10 cellular contexts compared by ENCODE assay signal in the genomic region with DNA sequence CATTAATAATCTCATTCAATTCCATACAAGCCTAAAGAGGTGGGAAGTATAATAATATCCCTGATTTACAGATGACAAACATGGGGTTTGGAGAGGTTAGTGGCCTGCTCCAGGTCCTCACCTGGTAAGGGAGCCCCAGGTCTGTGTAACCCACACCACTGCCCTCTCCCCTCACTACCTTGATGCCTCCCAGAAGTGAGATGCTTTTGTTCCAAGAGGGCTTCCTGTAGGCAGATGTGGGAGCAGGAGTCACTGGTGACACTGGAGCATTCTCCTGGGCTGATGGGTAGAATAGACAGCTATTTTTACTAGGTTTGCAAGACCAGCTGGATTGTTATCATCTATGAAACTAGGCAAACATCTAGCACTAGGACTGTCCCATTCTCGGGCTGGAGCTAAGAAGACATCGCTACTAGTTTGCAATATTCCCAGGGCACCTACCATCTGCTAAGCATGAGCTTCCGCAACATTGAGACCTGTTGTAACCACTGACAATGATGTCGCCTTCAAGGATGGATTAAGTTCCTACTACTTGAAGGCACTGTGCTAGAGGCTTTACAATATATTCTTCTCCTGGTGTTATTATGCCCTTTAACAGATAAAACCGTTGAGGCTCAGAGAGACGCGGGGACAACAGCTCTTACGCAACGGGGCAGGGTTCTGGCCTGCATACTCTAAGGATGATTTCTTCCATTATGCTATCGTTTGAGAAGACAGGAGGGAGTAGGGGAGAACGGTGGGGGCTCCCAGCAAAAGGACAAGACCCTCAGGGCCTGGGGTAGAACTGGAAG. TPM values are rescaled to one million over a fixed set of nuclear protein-coding genes. Genes with fewer than 3 reads are reported as not detected.
DNase-seq lines count a peak whose midpoint lies in the region; ATAC-seq and TF ChIP-seq lines count a peak whose summit lies in the region.
"Had no signal": no experiment of that assay in that cellular context is flagged by ENCODE, and none has a peak within 500 bp of the region (broad histone marks: within the 10 kb centered on the region; RNA-seq: fewer than 3 reads in every experiment).

No MANE protein-coding gene starts in this region.

- H4K20me1 ChIP-seq in KMS-11 (ENCODE audit: insufficient read depth): no peaks in the 10 kb centered on the region

- no peaks in the 10 kb centered on the region for H3K27me3 ChIP-seq in heart left ventricle
- no peaks in the 10 kb centered on the region for H3K27me3 ChIP-seq in KMS-11 (ENCODE audit: insufficient read depth, low read depth)

- DNase-seq in heart left ventricle (no peak), cardiac septum (ENCODE audit: low spot score) (no peak), HuH-7 (ENCODE audit: low spot score) (no peak), HT-29 (ENCODE audit: low spot score) (no peak)

- peak overlapping the region; percentile 87 for H3K4me3 Mint-ChIP-seq in dendritic cell treated with granulocyte-macrophage colony-stimulating factor and Interleukin-4, amounts not matched to agents 40 ng/mL and 50 ng/mL, for 4 days
- H3K4me3 Mint-ChIP-seq in stimulated activated memory B cell treated with anti-CD40 and anti-IgM and Interleukin-4, amounts not matched to agents 10 μg/mL and 1 μg/mL and 100 μg/mL, for 72 hours: no peak overlapping the region

- H3K27me3 Mint-ChIP-seq in dendritic cell treated with granulocyte-macrophage colony-stimulating factor and Interleukin-4, amounts not matched to agents 40 ng/mL and 50 ng/mL, for 4 days: peaks cover 5% of the 10 kb centered on the region
- H3K27me3 Mint-ChIP-seq in stimulated activated memory B cell treated with anti-CD40 and anti-IgM and Interleukin-4, amounts not matched to agents 10 μg/mL and 1 μg/mL and 100 μg/mL, for 72 hours: peaks cover 2% of the 10 kb centered on the region

- no peaks in the 10 kb centered on the region for H3K36me3 ChIP-seq in heart left ventricle
- no peaks in the 10 kb centered on the region for H3K36me3 ChIP-seq in KMS-11 (ENCODE audit: insufficient read depth)
- H3K36me3 ChIP-seq: WERI-Rb-1 had no signal

- no peak overlapping the region for H3K9ac ChIP-seq in KMS-11
- H3K9ac ChIP-seq: SK-N-SH had no signal

- peaks cover 18% of the 10 kb centered on the region for H3K36me3 Mint-ChIP-seq in dendritic cell treated with granulocyte-macrophage colony-stimulating factor and Interleukin-4, amounts not matched to agents 40 ng/mL and 50 ng/mL, for 4 days (ENCODE audit: low read depth)
- H3K36me3 Mint-ChIP-seq in stimulated activated memory B cell treated with anti-CD40 and anti-IgM and Interleukin-4, amounts not matched to agents 10 μg/mL and 1 μg/mL and 100 μg/mL, for 72 hours: no peaks in the 10 kb centered on the region

- no peaks in the 10 kb centered on the region for H3K9me3 ChIP-seq in heart left ventricle
- H3K9me3 ChIP-seq: SK-N-SH had no signal

- peak overlapping the region; percentile 99 for H3K27ac Mint-ChIP-seq in dendritic cell treated with granulocyte-macrophage colony-stimulating factor and Interleukin-4, amounts not matched to agents 40 ng/mL and 50 ng/mL, for 4 days
- peak overlapping the region; percentile 76 for H3K27ac Mint-ChIP-seq in stimulated activated memory B cell treated with anti-CD40 and anti-IgM and Interleukin-4, amounts not matched to agents 10 μg/mL and 1 μg/mL and 100 μg/mL, for 72 hours

- peaks cover 0 to 46% (median 23%) of the 10 kb centered on the region in 12 donors for H3K4me1 ChIP-seq in heart left ventricle
- peaks cover 11% of the 10 kb centered on the region for H3K4me1 ChIP-seq in KMS-11 (ENCODE audit: low read depth, poor library complexity, severe bottlenecking)

- H3K4me2 ChIP-seq in KMS-11: peak overlapping the region; percentile 32; the same call in 1 of the 2 replicates
- H3K4me2 ChIP-seq: SK-N-SH had no signal

- ATAC-seq in heart left ventricle (no peak), HG02678 (IDR thresholded peaks at IDR 0.05; ENCODE audit: unreplicated experiment) (no peak)
- ATAC-seq in stimulated activated memory B cell treated with anti-CD40 and anti-IgM and Interleukin-4, amounts not matched to agents 10 μg/mL and 1 μg/mL and 100 μg/mL, for 72 hours: peak; percentile 12

- H2AFZ ChIP-seq in KMS-11 (ENCODE audit: low read depth): peak overlapping the region; percentile 88

- no peaks in the 10 kb centered on the region for H3K79me2 ChIP-seq in KMS-11 (ENCODE audit: insufficient read depth, low read depth)

- peaks cover 74% of the 10 kb centered on the region for H3K4me1 Mint-ChIP-seq in dendritic cell treated with granulocyte-macrophage colony-stimulating factor and Interleukin-4, amounts not matched to agents 40 ng/mL and 50 ng/mL, for 4 days (ENCODE audit: low read depth)
- H3K4me1 Mint-ChIP-seq in stimulated activated memory B cell treated with anti-CD40 and anti-IgM and Interleukin-4, amounts not matched to agents 10 μg/mL and 1 μg/mL and 100 μg/mL, for 72 hours: peaks cover 40% of the 10 kb centered on the region

- TF ChIP-seq CTCF in heart left ventricle (IDR thresholded peaks at IDR 0.05): no peak
- TF ChIP-seq CTCF in KMS-11 (conservative IDR thresholded peaks at IDR 0.05; ENCODE audit: low read depth, low read length): no peak

- no peak for TF ChIP-seq POLR2A in heart left ventricle (IDR thresholded peaks at IDR 0.05)

- 71 to 73% (median 72%) methylated on average over 11 of the region's 11 CpGs for WGBS in heart left ventricle, 4 donors

- H3K27ac ChIP-seq in heart left ventricle: peak overlapping the region in 3 of 12 donors; percentile 80 to 84 (median 81)
- H3K27ac ChIP-seq in KMS-11: no peak overlapping the region

- intact Hi-C loops in heart left ventricle (cut with DNase I) (loop anchor here in 9 of 10 donors (1.0 to 10.0 kb wide), 11 partner anchors 26 to 330 kb away; a partner anchor contains a TSS), cardiac septum (cut with DNase I) (loop anchor here (5.0 to 10.0 kb wide), 2 partner anchors 128 to 320 kb away; a partner anchor contains a TSS)
- intact Hi-C loops in dendritic cell treated with granulocyte-macrophage colony-stimulating factor and Interleukin-4, amounts not matched to agents 40 ng/mL and 50 ng/mL, for 4 days (cut with micrococcal nuclease): loop anchor here (1.0 to 5.0 kb wide), 2 partner anchors 53 to 118 kb away; no protein-coding TSS in a partner anchor

- H3K4me3 ChIP-seq in heart left ventricle (peak overlapping the region in 7 of 12 donors; percentile 53 to 78 (median 66)), KMS-11 (IDR thresholded peaks at IDR 0.05; ENCODE audit: insufficient read depth, low read depth, low read length) (no peak overlapping the region)

- no peaks in the 10 kb centered on the region for H3K9me3 Mint-ChIP-seq in dendritic cell treated with granulocyte-macrophage colony-stimulating factor and Interleukin-4, amounts not matched to agents 40 ng/mL and 50 ng/mL, for 4 days
- H3K9me3 Mint-ChIP-seq in stimulated activated memory B cell treated with anti-CD40 and anti-IgM and Interleukin-4, amounts not matched to agents 10 μg/mL and 1 μg/mL and 100 μg/mL, for 72 hours: no peaks in the 10 kb centered on the region

RNA-seq across cellular contexts. Expression of a gene that starts 35.0 kb away (rescaled TPM):
- 1 to 10 TPM in 4 of 9 donors, under 1 TPM in 4, not detected in 1; 0.50 to 8.9 (median 1.2) TPM for total RNA-seq in heart left ventricle
- polyA plus RNA-seq in heart left ventricle: 1 to 10 TPM in 1 of 2 donors, under 1 TPM in 1; 0.69 to 1.4 TPM
- total RNA-seq in cardiac septum: 1.9 TPM
- 0.23 and 0.34 TPM in 2 replicates for total RNA-seq in HT-29 (2014; rRNA removed; shearing (Covaris generic))

RNA-seq across cellular contexts. Expression of a gene that starts 56.0 kb away (rescaled TPM):
- total RNA-seq in heart left ventricle (10 to 100 TPM in 5 of 9 donors, 1 to 10 TPM in 4; 4.6 to 49.0 (median 11.0) TPM), cardiac septum (16.2 TPM)
- 10 to 100 TPM; 17.8 to 74.5 TPM for polyA plus RNA-seq in heart left ventricle
- total RNA-seq in HT-29 (2014; rRNA removed; shearing (Covaris generic)): 104 and 105 TPM in 2 replicates
